1 cellular context compared by ENCODE assay signal in genomic region chr20:37291724-37292126, GRCh38.
TF ChIP-seq lines count a peak whose summit lies in the region.

No MANE protein-coding gene starts in this region.

TF ChIP-seq in GM12878, 131 proteins besides CTCF, POLR2A, EP300 and RAD21 (continued from another document):
- TF ChIP-seq ZBTB11 (CRISPR knock-in tag; IDR thresholded peaks at IDR 0.05), result no peak
- peak; percentile 78 for TF ChIP-seq POLR2AphosphoS5 (IDR thresholded peaks at IDR 0.05; ENCODE audit: low read length)
- peak; percentile 27; the same call in 1 of the 2 replicates for TF ChIP-seq YY1 (IDR thresholded peaks at IDR 0.05; ENCODE audit: low read depth, low read length)
- TF ChIP-seq RCOR1 (conservative IDR thresholded peaks at IDR 0.05; ENCODE audit: low read depth, low read length), result no peak
- peak; percentile 91 for TF ChIP-seq CREM (IDR thresholded peaks at IDR 0.05; ENCODE audit: low read depth)
- TF ChIP-seq SP1 (IDR thresholded peaks at IDR 0.05; ENCODE audit: low read depth, low read length), result peak; percentile 12
- TF ChIP-seq JUNB (IDR thresholded peaks at IDR 0.05), result peak; percentile 97
- TF ChIP-seq CEBPZ (IDR thresholded peaks at IDR 0.05; ENCODE audit: low read depth, low read length), result no peak
- TF ChIP-seq ZNF622 (IDR thresholded peaks at IDR 0.05), result no peak
